Comparison of ENCODE assay signal across 20 cellular contexts in the genomic region with DNA sequence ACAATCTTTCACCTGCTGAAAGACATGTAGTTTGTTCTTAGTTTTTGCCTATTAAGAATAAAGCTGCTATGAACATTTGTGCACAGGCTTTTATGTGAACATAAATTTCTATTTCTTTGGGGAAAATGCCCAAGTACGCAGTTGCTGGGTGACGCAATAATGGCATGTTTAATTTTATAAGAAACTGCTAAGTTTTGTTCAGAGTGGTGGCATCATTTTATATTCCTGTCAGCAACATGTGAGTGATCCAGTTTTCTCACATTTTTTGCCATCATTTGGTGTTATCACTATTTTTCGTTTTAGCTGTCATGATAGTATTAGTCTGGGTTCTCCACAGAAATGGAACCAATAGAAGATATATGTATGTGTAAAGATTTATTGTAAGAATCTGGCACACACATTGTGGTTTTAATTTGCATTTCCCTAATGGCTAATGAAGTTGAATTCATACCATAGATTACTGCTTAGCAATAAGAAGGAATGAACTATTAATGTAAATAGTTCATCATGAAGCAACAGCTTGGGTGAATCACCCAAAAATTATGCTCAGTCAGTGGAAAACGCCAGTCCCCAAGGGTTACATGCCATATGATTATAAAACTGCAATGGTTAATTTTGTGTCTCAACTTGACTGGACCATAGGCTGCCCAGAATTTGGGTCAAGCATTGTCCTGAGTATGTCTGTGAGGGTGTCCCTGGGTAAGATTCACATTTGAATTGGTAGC.
"Had no signal": no experiment of that assay in that cellular context is flagged by ENCODE, and none has a peak within 500 bp of the region (broad histone marks: within the 10 kb centered on the region; RNA-seq: fewer than 3 reads in every experiment).

No MANE protein-coding gene starts in this region.

- FAIRE-seq: endothelial cell of umbilical vein, kidney, urothelium cell line had no signal

- H3K4me3 ChIP-seq: coronary artery, esophagus muscularis mucosa, gastrocnemius medialis, lung, ovary, testis, tibial artery, upper lobe of left lung had no signal

- H3K27me3 ChIP-seq: esophagus muscularis mucosa, gastrocnemius medialis, ovary, testis, tibial artery, upper lobe of left lung had no signal

- H3K9me3 ChIP-seq: esophagus muscularis mucosa, gastrocnemius medialis, ovary, testis, tibial artery, upper lobe of left lung had no signal

- H3K4me1 ChIP-seq: esophagus muscularis mucosa, gastrocnemius medialis, testis, tibial artery, upper lobe of left lung had no signal

- DNase-seq: dermis blood vessel endothelial cell; effector memory CD4-positive, alpha-beta T cell; gastrocnemius medialis; head of caudate nucleus; kidney; natural killer cell; occipital lobe; ovary; stimulated activated CD4-positive, alpha-beta T cell treated with anti-CD3 and anti-CD28 coated beads, Interleukin-2, amount 100 ng/mL, for 24 hours; stimulated activated CD4-positive, alpha-beta T cell treated with anti-CD3 and anti-CD28 coated beads, Interleukin-4, amount 100 ng/mL, for 24 hours; stimulated activated naive CD8-positive, alpha-beta T cell treated with anti-CD3 and anti-CD28 coated beads, Interleukin-15, Interleukin-2, amounts not matched to agents 100 U/mL and 50 U/mL, for 24 hours; substantia nigra; testis; tibial artery; upper lobe of left lung had no signal

- H3K27ac ChIP-seq: coronary artery, esophagus muscularis mucosa, gastrocnemius medialis, ovary, testis, tibial artery, upper lobe of left lung had no signal

- H3K36me3 ChIP-seq: esophagus muscularis mucosa, gastrocnemius medialis, ovary, tibial artery, upper lobe of left lung had no signal
